Comparison of ENCODE assay signal across 12 cellular contexts in genomic region chr12:51529586-51529985, GRCh38.
A peak's percentile ranks its signal among the peaks of the same experiment; 100 is the strongest.
DNase-seq lines count a peak whose midpoint lies in the region; ATAC-seq, FAIRE-seq and TF ChIP-seq lines count a peak whose summit lies in the region.
"Had no signal": no experiment of that assay in that cellular context is flagged by ENCODE, and none has a peak within 500 bp of the region (broad histone marks: within the 10 kb centered on the region; RNA-seq: fewer than 3 reads in every experiment).

No MANE protein-coding gene starts in this region.

- H3K9me3 Mint-ChIP-seq in GM23338 = no peaks in the 10 kb centered on the region
- H3K9me3 Mint-ChIP-seq: CD8-positive, alpha-beta T cell had no signal

- H4K12ac ChIP-seq in trophoblast cell (ENCODE audit: low read depth, low read length) = no peak overlapping the region

- H3K9me3 ChIP-seq in K562 (replicated peaks; ENCODE audit: control insufficient read depth, insufficient read depth, low read depth, low read length) (no peaks in the 10 kb centered on the region), trophoblast cell (ENCODE audit: insufficient read depth, low read depth, low read length) (no peaks in the 10 kb centered on the region)
- H3K9me3 ChIP-seq: BLaER1 treated with 17β-estradiol and CSF1 and Interleukin-3, amounts not matched to agents 10 nM and 100 nM; HAP-1 had no signal

- H3K79me2 ChIP-seq in GM23338 (replicated peaks; ENCODE audit: insufficient read depth) = no peaks in the 10 kb centered on the region
- H3K79me2 ChIP-seq in K562 (ENCODE audit: control insufficient read depth, insufficient read depth, low read length) = no peaks in the 10 kb centered on the region
- H3K79me2 ChIP-seq in trophoblast cell (ENCODE audit: control insufficient read depth, insufficient read depth, low read length, poor library complexity) = no peaks in the 10 kb centered on the region

- H2BK120ac ChIP-seq in trophoblast cell (ENCODE audit: insufficient read depth, low read length, poor library complexity) = no peak overlapping the region

- H3K9ac ChIP-seq in K562 (ENCODE audit: insufficient read depth in 1 of 2, low read depth in 2 of 2, low read length in 2 of 2) (no peak overlapping the region), trophoblast cell (ENCODE audit: low read length) (no peak overlapping the region)
- H3K9ac ChIP-seq: BLaER1 treated with 17β-estradiol and CSF1 and Interleukin-3, amounts not matched to agents 10 nM and 100 nM had no signal

- peak overlapping the region; percentile 72 for H2BK5ac ChIP-seq in trophoblast cell (ENCODE audit: low read depth, low read length, poor library complexity)

- no peak for ATAC-seq in GM23338
- ATAC-seq in K562 = no peak
- no peak for ATAC-seq in HG02759 (IDR thresholded peaks at IDR 0.05; ENCODE audit: unreplicated experiment)
- no peak for ATAC-seq in left cardiac atrium
- ATAC-seq: CD8-positive, alpha-beta T cell had no signal

- intact Hi-C loops in K562 (cut with micrococcal nuclease) (no loop called here), posterior cingulate gyrus (cut with DNase I) (no loop called here), left cardiac atrium (cut with DNase I) (no loop called here)

- H3K14ac ChIP-seq in trophoblast cell (ENCODE audit: low read length) = no peak overlapping the region

- H2AFZ ChIP-seq in GM23338 (no peak overlapping the region), K562 (ENCODE audit: low read depth, low read length) (no peak overlapping the region), trophoblast cell (ENCODE audit: insufficient read depth, low read length, poor library complexity) (no peak overlapping the region)

- H3K9me2 ChIP-seq in GM23338 (ENCODE audit: insufficient read depth) = no peaks in the 10 kb centered on the region

- no TSS peak for BruUV-seq in K562 (replicated peaks; lab: Mats Ljungman, UMichigan)

- POLR2A ChIA-PET in K562 (lab: Yijun Ruan, JAX) = interaction anchor here (0.6 kb wide), 1 partner anchor 918 kb away, joined by 4 read pairs; no protein-coding TSS in a partner anchor

- H4K20me1 ChIP-seq in GM23338 (replicated peaks; ENCODE audit: insufficient read depth) (no peaks in the 10 kb centered on the region), K562 (replicated peaks; ENCODE audit: control insufficient read depth, insufficient read depth, low read length) (peaks cover 5% of the 10 kb centered on the region; the same call in 1 of the 2 replicates)
- H4K20me1 ChIP-seq: BLaER1 treated with 17β-estradiol and CSF1 and Interleukin-3, amounts not matched to agents 10 nM and 100 nM had no signal

- H3F3A ChIP-seq in GM23338 (replicated peaks; ENCODE audit: low read depth) = no peaks in the 10 kb centered on the region

- no peaks in the 10 kb centered on the region for H3K27me3 ChIP-seq in GM23338 (ENCODE audit: insufficient read depth)
- H3K27me3 ChIP-seq in K562 (ENCODE audit: control insufficient read depth in 2 of 2, insufficient read depth in 2 of 2, low read length in 2 of 2) = peaks cover 5 to 31% of the 10 kb centered on the region in 2 experiments; a peak in 4 of 5 replicates
- H3K27me3 ChIP-seq in trophoblast cell (ENCODE audit: insufficient read depth, low read length) = no peaks in the 10 kb centered on the region

- TF ChIP-seq EP300 in K562 (IDR thresholded peaks at IDR 0.05; ENCODE audit: low read length) = no peak

- CTCF ChIA-PET in K562 (lab: Yijun Ruan, JAX; ENCODE audit: low intra/inter-chr PET ratio) = no interaction called here

- no peak overlapping the region for H3K23ac ChIP-seq in trophoblast cell (ENCODE audit: low read length)

- no peak overlapping the region for H3K4ac ChIP-seq in trophoblast cell (ENCODE audit: low read depth, low read length)

- no peak overlapping the region for H3K4me3 Mint-ChIP-seq in GM23338
- H3K4me3 Mint-ChIP-seq: CD8-positive, alpha-beta T cell had no signal

- H3K36me3 ChIP-seq in GM23338 (ENCODE audit: insufficient read depth) (no peaks in the 10 kb centered on the region), K562 (ENCODE audit: control insufficient read depth, insufficient read depth, low read length) (no peaks in the 10 kb centered on the region), trophoblast cell (ENCODE audit: control insufficient read depth in 1 of 2, insufficient read depth in 2 of 2, low read length in 2 of 2) (no peaks in the 10 kb centered on the region)
- H3K36me3 ChIP-seq: BLaER1 treated with 17β-estradiol and CSF1 and Interleukin-3, amounts not matched to agents 10 nM and 100 nM; HAP-1 had no signal

- H3K4me2 ChIP-seq in GM23338 (no peak overlapping the region), K562 (ENCODE audit: insufficient read depth, low read length) (no peak overlapping the region), trophoblast cell (ENCODE audit: low read length) (peak overlapping the region; percentile 35)
- H3K4me2 ChIP-seq: BLaER1 treated with 17β-estradiol and CSF1 and Interleukin-3, amounts not matched to agents 10 nM and 100 nM had no signal

- in situ Hi-C loops in K562 (cut with MboI) = no loop called here

- no peak overlapping the region for H3K27ac Mint-ChIP-seq in GM23338
- H3K27ac Mint-ChIP-seq: CD8-positive, alpha-beta T cell had no signal

- H4K8ac ChIP-seq in trophoblast cell (ENCODE audit: low read depth, low read length) = no peak overlapping the region

- no peaks in the 10 kb centered on the region for H3K9me1 ChIP-seq in K562 (ENCODE audit: control insufficient read depth, insufficient read depth, low read length)

- H3K4me3 ChIP-seq in GM23338 (no peak overlapping the region), K562 (no peak overlapping the region), trophoblast cell (ENCODE audit: low read depth, low read length) (no peak overlapping the region)
- H3K4me3 ChIP-seq: BLaER1 treated with 17β-estradiol and CSF1 and Interleukin-3, amounts not matched to agents 10 nM and 100 nM; HAP-1 had no signal

- peaks cover 5% of the 10 kb centered on the region for H3K27me3 Mint-ChIP-seq in GM23338 (ENCODE audit: insufficient read depth, low read depth, poor library complexity)

- TF ChIP-seq POLR2A in K562 (conservative IDR thresholded peaks at IDR 0.05) = no peak

- no peak overlapping the region for H2BK12ac ChIP-seq in trophoblast cell (ENCODE audit: low read length)

- peak overlapping the region; percentile 85 for H4K91ac ChIP-seq in trophoblast cell (ENCODE audit: low read depth, low read length)

- H3K27ac ChIP-seq in 22Rv1 (peak overlapping the region; percentile 17), GM23338 (ENCODE audit: low read depth) (no peak overlapping the region), K562 (ENCODE audit: extremely low read depth, low read depth, low read length) (no peak overlapping the region), trophoblast cell (ENCODE audit: low read depth, low read length) (peak overlapping the region; percentile 78)
- H3K27ac ChIP-seq: BLaER1 treated with 17β-estradiol and CSF1 and Interleukin-3, amounts not matched to agents 10 nM and 100 nM had no signal

- WGBS in K562 (ENCODE audit: insufficient coverage, low coverage, missing lambda C conversion rate) = 0% methylated on average over 3 of the region's 3 CpGs
- no CpG with 5 or more reads among the region's 3 CpGs for WGBS in trophoblast cell (ENCODE audit: extremely low coverage, insufficient coverage, insufficient read length)

- no peak for FAIRE-seq in K562 (lab: Jason Lieb, UNC)

- TF ChIP-seq RAD21 in K562 (CRISPR knock-in tag; conservative IDR thresholded peaks at IDR 0.05 in 1 of 2, IDR thresholded peaks at IDR 0.05 in 1 of 2) = no peak

- TF ChIP-seq CTCF in 22Rv1 (IDR thresholded peaks at IDR 0.05) (no peak), GM23338 (conservative IDR thresholded peaks at IDR 0.05; ENCODE audit: low read depth in 2 of 2) (no peak), K562 (IDR thresholded peaks at IDR 0.05 in 2 of 3, conservative IDR thresholded peaks at IDR 0.05 in 1 of 3; ENCODE audit: insufficient read depth in 2 of 3, low read depth in 1 of 3, low read length in 3 of 3) (no peak)

- DNase-seq in GM23338 (ENCODE audit: low spot score) = peak; percentile 13
- DNase-seq in K562 (ENCODE audit: extremely low read depth in 1 of 4, low spot score in 3 of 4) = no peak
- peak; percentile 39 to 68 for DNase-seq in trophoblast cell
- DNase-seq in posterior cingulate gyrus = no peak
- DNase-seq in left cardiac atrium = no peak
- DNase-seq: 8988T; CD8-positive, alpha-beta T cell; GF-D8 had no signal

- H3K4me1 Mint-ChIP-seq in GM23338 = peaks cover 18% of the 10 kb centered on the region

- no peaks in the 10 kb centered on the region for H3K36me3 Mint-ChIP-seq in GM23338 (ENCODE audit: low read depth)
- H3K36me3 Mint-ChIP-seq: CD8-positive, alpha-beta T cell had no signal

- peaks cover 28% of the 10 kb centered on the region for H3K79me1 ChIP-seq in trophoblast cell (ENCODE audit: low read length)

- peaks cover 5% of the 10 kb centered on the region for H3K4me1 ChIP-seq in GM23338 (ENCODE audit: insufficient read depth)
- no peaks in the 10 kb centered on the region for H3K4me1 ChIP-seq in K562 (replicated peaks in 1 of 2; ENCODE audit: control insufficient read depth in 2 of 2, insufficient read depth in 2 of 2, low read length in 2 of 2)
- H3K4me1 ChIP-seq in trophoblast cell (ENCODE audit: control insufficient read depth in 1 of 2, insufficient read depth in 2 of 2, low read length in 2 of 2) = peaks cover 29 to 36% of the 10 kb centered on the region in 2 experiments

- no peak overlapping the region for H3K18ac ChIP-seq in trophoblast cell (ENCODE audit: low read length)

- H2AK5ac ChIP-seq in trophoblast cell (ENCODE audit: low read length) = no peak overlapping the region

TF ChIP-seq in GM23338, 12 proteins besides CTCF, POLR2A, EP300 and RAD21 (continues in another document):
- TF ChIP-seq JUNB (IDR thresholded peaks at IDR 0.05; ENCODE audit: unreplicated experiment) (no peak), ETS1 (IDR thresholded peaks at IDR 0.05) (no peak)

TF ChIP-seq in K562, 482 proteins besides CTCF, POLR2A, EP300 and RAD21 (continues in another document):
- TF ChIP-seq MEIS2 (IDR thresholded peaks at IDR 0.05; ENCODE audit: partially characterized antibody) (peak; percentile 14), ZNF41 (CRISPR knock-in tag; conservative IDR thresholded peaks at IDR 0.05) (no peak), ZNF395 (CRISPR knock-in tag; IDR thresholded peaks at IDR 0.05) (no peak), ZNF76 (CRISPR knock-in tag; IDR thresholded peaks at IDR 0.05; ENCODE audit: borderline replicate concordance) (no peak), NCOA4 (IDR thresholded peaks at IDR 0.05; ENCODE audit: partially characterized antibody) (no peak), MAFG (tag; conservative IDR thresholded peaks at IDR 0.05) (no peak)

Comparison
In these comparisons a context has a peak if more than half of its experiments do, and no peak if none do; other contexts are left out.
1. H3K27ac ChIP-seq: peak in 22Rv1 (single experiment) and trophoblast cell (single experiment); none in GM23338 (single experiment) and K562 (single experiment).
2. DNase-seq: peak in GM23338 (single experiment) and trophoblast cell (2 of 2); none in K562 (0 of 4), posterior cingulate gyrus (0 of 10) and left cardiac atrium (single experiment).